Comparison of ENCODE assay signal across 26 cellular contexts in the genomic region with DNA sequence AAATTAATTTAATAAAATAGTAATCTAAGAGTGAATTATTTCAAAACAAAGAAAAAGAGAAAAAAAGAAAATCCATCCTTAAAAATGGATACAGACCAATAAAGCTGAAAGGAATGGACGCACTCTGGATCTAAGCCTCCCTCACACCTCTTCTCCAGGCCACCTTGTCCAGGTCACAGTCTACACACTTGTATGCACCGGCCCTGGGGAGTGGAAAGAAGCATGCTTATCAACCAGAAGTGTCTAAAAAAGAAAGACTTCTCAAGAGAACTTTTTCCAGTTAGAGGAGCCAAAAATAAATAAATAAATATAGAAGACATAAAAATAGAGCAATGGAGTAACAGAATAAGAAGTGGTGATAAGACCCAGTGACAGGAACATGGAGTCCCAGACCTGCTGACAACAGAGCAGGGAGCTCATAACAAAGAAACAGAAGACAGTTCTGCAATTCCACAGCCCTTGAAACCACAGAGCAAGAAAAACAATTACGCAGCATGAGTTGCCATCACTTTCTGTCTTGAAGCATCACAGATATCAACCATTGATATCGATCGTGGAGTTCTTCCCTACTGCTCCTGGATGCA.
DNase-seq lines count a peak whose midpoint lies in the region; ATAC-seq and TF ChIP-seq lines count a peak whose summit lies in the region.
"Had no signal": no experiment of that assay in that cellular context is flagged by ENCODE, and none has a peak within 500 bp of the region (broad histone marks: within the 10 kb centered on the region; RNA-seq: fewer than 3 reads in every experiment).

No MANE protein-coding gene starts in this region.

- peak; percentile 74 for TF ChIP-seq EP300 in transverse colon (IDR thresholded peaks at IDR 0.05; ENCODE audit: low read depth)

- H3K4me1 ChIP-seq in ascending aorta, result peaks cover 11 to 51% of the 10 kb centered on the region in 2 donors
- peaks cover 11% of the 10 kb centered on the region for H3K4me1 ChIP-seq in parathyroid adenoma
- peaks cover 0 to 5% (median 2%) of the 10 kb centered on the region in 4 donors for H3K4me1 ChIP-seq in transverse colon
- H3K4me1 ChIP-seq: left lung had no signal

- H3K27ac ChIP-seq in ascending aorta (peak overlapping the region; percentile 71 to 73), parathyroid adenoma (peak overlapping the region; percentile 9), transverse colon (peak overlapping the region; percentile 23 to 85 (median 44))
- H3K27ac ChIP-seq: hepatocyte, left lung, SK-N-MC had no signal

- H3K9me3 ChIP-seq in ascending aorta (no peaks in the 10 kb centered on the region), parathyroid adenoma (ENCODE audit: control insufficient read depth, low read length) (no peaks in the 10 kb centered on the region), transverse colon (no peaks in the 10 kb centered on the region)
- H3K9me3 ChIP-seq: left lung had no signal

- H3K79me2 ChIP-seq in parathyroid adenoma, result no peaks in the 10 kb centered on the region
- H3K79me2 ChIP-seq: hepatocyte had no signal

- H3K36me3 ChIP-seq in ascending aorta (no peaks in the 10 kb centered on the region), parathyroid adenoma (ENCODE audit: control insufficient read depth, insufficient read depth, low read length) (no peaks in the 10 kb centered on the region), transverse colon (no peaks in the 10 kb centered on the region)
- H3K36me3 ChIP-seq: left lung had no signal

- no peak overlapping the region for H3K9ac ChIP-seq in parathyroid adenoma

- no peak overlapping the region for H3K4me3 ChIP-seq in ascending aorta
- H3K4me3 ChIP-seq in parathyroid adenoma (ENCODE audit: low read depth, low read length), result no peak overlapping the region
- H3K4me3 ChIP-seq in transverse colon, result no peak overlapping the region
- H3K4me3 ChIP-seq: GM12878, hepatocyte, left lung, SK-N-MC had no signal

- no peaks in the 10 kb centered on the region for H3K27me3 ChIP-seq in ascending aorta
- no peaks in the 10 kb centered on the region for H3K27me3 ChIP-seq in parathyroid adenoma (ENCODE audit: control insufficient read depth, insufficient read depth, low read length)
- no peaks in the 10 kb centered on the region for H3K27me3 ChIP-seq in transverse colon
- H3K27me3 ChIP-seq: hepatocyte had no signal

- H3K4me2 ChIP-seq in parathyroid adenoma (ENCODE audit: low read length), result no peak overlapping the region
- H3K4me2 ChIP-seq: hepatocyte had no signal

- TF ChIP-seq CTCF in ascending aorta (IDR thresholded peaks at IDR 0.05) (no peak), parathyroid adenoma (IDR thresholded peaks at IDR 0.05) (no peak), transverse colon (IDR thresholded peaks at IDR 0.05) (no peak)

- in situ Hi-C loops in transverse colon (cut with MboI; ENCODE audit: low pct_ligation_motif_present in 1 of 4, low pct_unique_long_range_greater_than_20kb in 1 of 4, low sequenced_read_pairs in 3 of 4), result loop anchor here in 3 of 4 donors (10.0 to 25.0 kb wide), 6 partner anchors 178 to 586 kb away; no protein-coding TSS in a partner anchor

- no peak for TF ChIP-seq POLR2A in transverse colon (IDR thresholded peaks at IDR 0.05)

- intact Hi-C loops in ascending aorta (cut with DNase I), result no loop called here
- intact Hi-C loops in Right ventricle myocardium superior (cut with DNase I), result no loop called here
- intact Hi-C loops in transverse colon (cut with DNase I; ENCODE audit: low total_unique reads), result loop anchor here (5.0 kb wide), 1 partner anchor 1577 kb away; no protein-coding TSS in a partner anchor

- no peak overlapping the region for H2AFZ ChIP-seq in parathyroid adenoma
- H2AFZ ChIP-seq: hepatocyte had no signal

- 81 to 88% methylated on average over 5 of the region's 5 CpGs for WGBS in transverse colon (ENCODE audit: low coverage in 1 of 2), 2 donors

- ATAC-seq in Right ventricle myocardium superior (ENCODE audit: poor library complexity), result peak; percentile 92
- no peak for ATAC-seq in GM21619 (IDR thresholded peaks at IDR 0.05; ENCODE audit: unreplicated experiment)
- ATAC-seq in GM18511 (IDR thresholded peaks at IDR 0.05; ENCODE audit: unreplicated experiment), result no peak
- ATAC-seq: GM12878, HCT116, left lung had no signal

- DNase-seq in ascending aorta (ENCODE audit: low spot score in 2 of 2), result no peak
- no peak for DNase-seq in Right ventricle myocardium superior
- no peak for DNase-seq in transverse colon
- no peak for DNase-seq in activated CD4-positive, CD25-positive, alpha-beta regulatory T cell (lab: John Stamatoyannopoulos, UW)
- DNase-seq: activated CD4-positive, alpha-beta T cell treated with anti-CD3 and anti-CD28 coated beads, Interleukin-2, amount 10 ng/mL, durations not matched to agents 24 days and 14 days; activated naive CD4-positive, alpha-beta T cell; activated T-cell treated with anti-CD3 and anti-CD28 coated beads, Interleukin-2, amount 50 U/mL, for 48 hours; amniotic stem cell; Calu3; central memory CD4-positive, alpha-beta T cell; DND-41; immature natural killer cell; left lung; NCI-H1092; NCI-H187 treated with DMSO at 0.1 percent for 48 hours; NCI-H526 treated with DMSO at 0.1 percent for 48 hours; nephron progenitor cell; RPMI8226; T-helper 2 cell had no signal

Comparison
In these comparisons a context has a peak if more than half of its experiments do, and no peak if none do; other contexts are left out.
1. H3K27ac ChIP-seq: peak in every context shown above with its lines; median percentile 72 in ascending aorta; 44 in transverse colon; 9 in parathyroid adenoma.